ENCODE assay signal across 1 cellular context in genomic region chr11:47989779-47990178, GRCh38.
A peak's percentile ranks its signal among the peaks of the same experiment; 100 is the strongest.
TF ChIP-seq lines count a peak whose summit lies in the region.

No MANE protein-coding gene starts in this region.

TF ChIP-seq in H1, 55 proteins besides CTCF, POLR2A, EP300 and RAD21:
- TF ChIP-seq GTF2F1 (IDR thresholded peaks at IDR 0.05; ENCODE audit: borderline replicate concordance, low read depth, low read length) (no peak), HDAC2 (IDR thresholded peaks at IDR 0.05; ENCODE audit: borderline replicate concordance in 1 of 2, low read depth in 2 of 2, low read length in 2 of 2) (peak in 1 of 2 experiments; percentile 86; a peak in 1 of 4 replicates), KDM1A (IDR thresholded peaks at IDR 0.05; ENCODE audit: borderline replicate concordance, low read length) (peak; percentile 95)
